Comparison of ENCODE assay signal across 33 cellular contexts in genomic region chr14:94632305-94632590, GRCh38. TPM values are rescaled to one million over a fixed set of nuclear protein-coding genes. Genes with fewer than 3 reads are reported as not detected.
"Had no signal": no experiment of that assay in that cellular context is flagged by ENCODE, and none has a peak within 500 bp of the region (broad histone marks: within the 10 kb centered on the region; RNA-seq: fewer than 3 reads in every experiment).

No MANE protein-coding gene starts in this region.

- DNase-seq: activated B cell treated with CpG ODN at 0.5 μM for 24 hours; activated CD4-positive, alpha-beta memory T cell treated with anti-CD3 and anti-CD28 coated beads for 36 hours; activated CD4-positive, alpha-beta T cell treated with anti-CD3 and anti-CD28 coated beads for 4 hours; activated CD4-positive, alpha-beta T cell treated with anti-CD3 and anti-CD28 coated beads, Interleukin-2, amount 50 U/mL, for 1 hour; activated CD4-positive, CD25-positive, alpha-beta regulatory T cell treated with anti-CD3 and anti-CD28 coated beads, Interleukin-2, amount 50 U/mL, for 72 hours; activated CD8-positive, alpha-beta memory T cell treated with anti-CD3 and anti-CD28 coated beads, Interleukin-2, amount 50 U/mL, for 4 hours; activated naive CD4-positive, alpha-beta T cell; activated naive CD4-positive, alpha-beta T cell treated with anti-CD3 and anti-CD28 coated beads, Interleukin-2, amount 50 U/mL, for 16 hours; activated naive CD8-positive, alpha-beta T cell treated with anti-CD3 and anti-CD28 coated beads for 36 hours; activated T-cell treated with anti-CD3 and anti-CD28 coated beads for 4 hours; activated T-cell treated with anti-CD3 and anti-CD28 coated beads, Interleukin-2, amount 50 U/mL, for 4 hours; amygdala; Karpas-422; KBM-7; NCI-H1048; NCI-H1105 treated with DMSO at 0.1 percent for 48 hours; NCI-H1436 treated with DMSO at 0.1 percent for 48 hours; NCI-H1694 treated with DMSO at 0.1 percent for 48 hours; NCI-H2029; NCI-H345; NCI-H524 treated with DMSO at 0.1 percent for 48 hours; SHP77 treated with DMSO at 0.1 percent for 48 hours; SK-N-SH; T-helper 1 cell; T-helper 2 cell; T-helper 9 cell had no signal

- H3K9me2 ChIP-seq: SK-N-SH had no signal

- H3K9ac ChIP-seq: SK-N-SH had no signal

- H3K27ac ChIP-seq: ascending aorta, cardiac muscle cell, SJSA1, VCaP had no signal

- H3K4me1 ChIP-seq: ascending aorta, SJSA1 had no signal

- H3K4me2 ChIP-seq: SK-N-SH had no signal

- H3K9me3 ChIP-seq: SJSA1, SK-N-SH had no signal

- H3K36me3 ChIP-seq: ascending aorta, cardiac muscle cell, SJSA1 had no signal

- H3K4me3 ChIP-seq: ascending aorta, cardiac muscle cell, SJSA1 had no signal

- H3K27me3 ChIP-seq: ascending aorta, SJSA1 had no signal

- ATAC-seq: activated T-cell treated with anti-CD3 and anti-CD28 coated beads, Interleukin-2, amount 50 U/mL, for 4 hours; Panc1 had no signal

RNA-seq across cellular contexts. Expression of gene SERPINA3, which starts 20.1 kb away (rescaled TPM):
- total RNA-seq: activated B cell treated with CpG ODN at 0.5 μM for 24 hours; activated CD4-positive, alpha-beta memory T cell treated with anti-CD3 and anti-CD28 coated beads for 36 hours; activated naive CD8-positive, alpha-beta T cell treated with anti-CD3 and anti-CD28 coated beads for 36 hours; activated T-helper 1 cell treated with anti-CD3 and anti-CD28 coated beads, Interleukin-12 subunit alpha, Interleukin-12 subunit beta, Interleukin-2, Interleukin-4 antibody, amounts not matched to agents 30 ng/mL and 10 ng/mL and 1 ng/mL, durations not matched to agents 14 hours and 24 hours and 36 hours; cardiac muscle cell; NCI-H460 had no signal

RNA-seq across cellular contexts. Expression of gene SERPINA5, which starts 51.0 kb away (rescaled TPM):
- total RNA-seq: activated B cell treated with CpG ODN at 0.5 μM for 24 hours; activated CD4-positive, alpha-beta memory T cell treated with anti-CD3 and anti-CD28 coated beads for 36 hours; activated naive CD8-positive, alpha-beta T cell treated with anti-CD3 and anti-CD28 coated beads for 36 hours; activated T-helper 1 cell treated with anti-CD3 and anti-CD28 coated beads, Interleukin-12 subunit alpha, Interleukin-12 subunit beta, Interleukin-2, Interleukin-4 antibody, amounts not matched to agents 30 ng/mL and 10 ng/mL and 1 ng/mL, durations not matched to agents 14 hours and 24 hours and 36 hours; cardiac muscle cell had no signal
- polyA plus RNA-seq: cardiac muscle cell had no signal
